In genomic region chr2:127048969-127049897, GRCh38 we compare ENCODE assay signal across 10 cellular contexts. TPM values are rescaled to one million over a fixed set of nuclear protein-coding genes. Genes with fewer than 3 reads are reported as not detected.
DNase-seq lines count a peak whose midpoint lies in the region; FAIRE-seq and TF ChIP-seq lines count a peak whose summit lies in the region.
"Had no signal": no experiment of that assay in that cellular context is flagged by ENCODE, and none has a peak within 500 bp of the region (broad histone marks: within the 10 kb centered on the region; RNA-seq: fewer than 3 reads in every experiment).

No MANE protein-coding gene starts in this region.

- TF ChIP-seq CTCF in osteocyte (IDR thresholded peaks at IDR 0.05) (no peak), D721Med (IDR thresholded peaks at IDR 0.05; ENCODE audit: insufficient read depth, missing control alignments) (no peak), A673 (conservative IDR thresholded peaks at IDR 0.05; ENCODE audit: low read depth, low read length) (no peak)

- H3K27ac ChIP-seq in cingulate gyrus (ENCODE audit: low read depth, low read length) = peak overlapping the region; percentile 77
- no peak overlapping the region for H3K27ac ChIP-seq in A673 (ENCODE audit: low read depth, low read length, poor library complexity, severe bottlenecking)

- POLR2A ChIA-PET in A673 (lab: Charles Lee; ENCODE audit: low non-redundant PET) = no interaction called here

- no TSS peak for BruUV-seq in A673 (replicated peaks; lab: Mats Ljungman, UMichigan)

- no peaks in the 10 kb centered on the region for H3K27me3 ChIP-seq in A673 (replicated peaks; ENCODE audit: insufficient read depth, low read depth, low read length, poor library complexity)

- peak overlapping the region; percentile 7 for H3K27ac Mint-ChIP-seq in osteocyte (ENCODE audit: unreplicated experiment)

- no peak overlapping the region for H3K4me3 Mint-ChIP-seq in osteocyte (ENCODE audit: unreplicated experiment)
- H3K4me3 Mint-ChIP-seq: dendritic cell treated with granulocyte-macrophage colony-stimulating factor and Interleukin-4, amounts not matched to agents 40 ng/mL and 50 ng/mL, for 4 days; naive thymus-derived CD4-positive, alpha-beta T cell had no signal

- CTCF ChIA-PET in A673 (lab: Charles Lee) = interaction anchor here (0.7 to 1.2 kb wide), 3 partner anchors 21 to 78 kb away, joined by 3 to 4 read pairs (median 3); no protein-coding TSS in a partner anchor

- H3K9me3 Mint-ChIP-seq in osteocyte (ENCODE audit: unreplicated experiment) = no peaks in the 10 kb centered on the region
- H3K9me3 Mint-ChIP-seq: dendritic cell treated with granulocyte-macrophage colony-stimulating factor and Interleukin-4, amounts not matched to agents 40 ng/mL and 50 ng/mL, for 4 days had no signal

- intact Hi-C loops in A673 (cut with micrococcal nuclease; ENCODE audit: unreplicated experiment) = no loop called here

- H3K36me3 Mint-ChIP-seq in osteocyte (ENCODE audit: unreplicated experiment) = peaks cover 10% of the 10 kb centered on the region

- peaks cover 13% of the 10 kb centered on the region for H3K4me1 Mint-ChIP-seq in osteocyte (ENCODE audit: unreplicated experiment)

- no peaks in the 10 kb centered on the region for H3K9me3 ChIP-seq in A673 (ENCODE audit: low read depth, low read length, poor library complexity, severe bottlenecking)

- peak; percentile 2 for DNase-seq in stimulated activated CD4-positive, alpha-beta T cell treated with anti-CD3 and anti-CD28 coated beads, Interleukin-15, amount 100 ng/mL, for 24 hours
- no peak for DNase-seq in stimulated activated CD4-positive, alpha-beta T cell treated with anti-CD3 and anti-CD28 coated beads, Interleukin-2, amount 100 ng/mL, for 48 hours
- DNase-seq in osteocyte (ENCODE audit: extremely low spot score, unreplicated experiment) = no peak
- DNase-seq in D721Med (ENCODE audit: insufficient read length, low spot score) = no peak
- no peak for DNase-seq in A673 (ENCODE audit: low spot score)
- no peak for DNase-seq in superior temporal gyrus (ENCODE audit: extremely low spot score)

- no peak overlapping the region for H3K4me3 ChIP-seq in A673 (ENCODE audit: low read depth, low read length, poor library complexity, severe bottlenecking)
- H3K4me3 ChIP-seq: skin epidermis had no signal

- H3K4me1 ChIP-seq in A673 (ENCODE audit: insufficient read depth, low read length, poor library complexity, severe bottlenecking) = no peaks in the 10 kb centered on the region

- no peaks in the 10 kb centered on the region for H3K27me3 Mint-ChIP-seq in osteocyte (ENCODE audit: unreplicated experiment)
- H3K27me3 Mint-ChIP-seq: naive thymus-derived CD4-positive, alpha-beta T cell had no signal

- H3K36me3 ChIP-seq in A673 (ENCODE audit: insufficient read depth, low read length, poor library complexity, severe bottlenecking) = no peaks in the 10 kb centered on the region

- FAIRE-seq in D721Med (lab: Jason Lieb, UNC) = no peak

RNA-seq across cellular contexts. Expression of gene BIN1, which starts 57.7 kb away (rescaled TPM):
- total RNA-seq in osteocyte = 101 TPM in 2 replicates
- 34.1 and 36.2 TPM in 2 replicates for total RNA-seq in A673 (2021)
